In the genomic region with DNA sequence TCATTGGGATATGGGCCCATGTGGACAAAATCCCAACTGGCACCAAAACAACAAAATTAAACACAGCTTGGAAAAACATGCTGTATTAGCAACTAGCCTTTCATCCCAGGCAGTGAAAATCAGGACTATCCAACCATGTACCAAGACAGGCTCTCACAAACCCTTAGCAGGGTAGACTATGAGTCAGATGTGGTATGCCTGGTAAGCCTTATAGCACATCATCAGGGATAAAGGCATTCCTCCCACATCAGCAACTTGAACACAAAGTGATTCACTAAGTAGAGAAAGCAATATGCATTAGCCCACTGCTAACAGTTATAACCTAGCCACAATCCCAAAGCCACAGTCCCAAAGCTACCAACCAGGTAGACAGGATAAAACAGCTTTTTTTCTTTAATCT, we compare ENCODE assay signal across 12 cellular contexts. TPM values are rescaled to one million over a fixed set of nuclear protein-coding genes. Genes with fewer than 3 reads are reported as not detected.
A peak's percentile ranks its signal among the peaks of the same experiment; 100 is the strongest.
DNase-seq lines count a peak whose midpoint lies in the region; ATAC-seq, FAIRE-seq and TF ChIP-seq lines count a peak whose summit lies in the region.
"Had no signal": no experiment of that assay in that cellular context is flagged by ENCODE, and none has a peak within 500 bp of the region (broad histone marks: within the 10 kb centered on the region; RNA-seq: fewer than 3 reads in every experiment).

No MANE protein-coding gene starts in this region.

- H3K4me1 ChIP-seq in spleen = peaks cover 0 to 27% (median 7%) of the 10 kb centered on the region in 6 donors
- H3K4me1 ChIP-seq: testis had no signal

- no peak for TF ChIP-seq POLR2A in spleen (IDR thresholded peaks at IDR 0.05)

- intact Hi-C loops in spleen (cut with DNase I; ENCODE audit: low total_unique reads) = loop anchor here (5.0 kb wide), 1 partner anchor 446 kb away; no protein-coding TSS in a partner anchor

- TF ChIP-seq CTCF in D721Med (IDR thresholded peaks at IDR 0.05; ENCODE audit: insufficient read depth, missing control alignments) (no peak), astrocyte of the cerebellum (IDR thresholded peaks at IDR 0.05; ENCODE audit: low read depth, low read length, missing control alignments) (no peak), spleen (IDR thresholded peaks at IDR 0.05 in 8 of 11, conservative IDR thresholded peaks at IDR 0.05 in 3 of 11) (no peak)

- no peaks in the 10 kb centered on the region for H3K27me3 ChIP-seq in spleen (replicated peaks in 1 of 7)
- H3K27me3 ChIP-seq: testis had no signal

- in situ Hi-C loops in astrocyte of the cerebellum (cut with HindIII; ENCODE audit: low sequenced_read_pairs) = no loop called here

- H3K4me3 ChIP-seq in astrocyte of the cerebellum (ENCODE audit: low read depth, low read length) = no peak overlapping the region
- H3K4me3 ChIP-seq in spleen = no peak overlapping the region
- H3K4me3 ChIP-seq: testis had no signal

- DNase-seq in D721Med (ENCODE audit: insufficient read length, low spot score) (no peak), HTR-8/SVneo (ENCODE audit: insufficient read length, low spot score) (no peak), astrocyte of the cerebellum (ENCODE audit: low read depth) (peak; percentile 79), kidney glomerular epithelial cell (lab: John Stamatoyannopoulos, UW) (peak; percentile 99), NCI-H2196 (lab: John Stamatoyannopoulos, UW; ENCODE audit: unreplicated experiment) (no peak), spleen (no peak)
- DNase-seq in activated CD4-positive, alpha-beta T cell treated with anti-CD3 and anti-CD28 coated beads, Interleukin-2, amount 50 U/mL, for 4 hours = no peak
- DNase-seq: naive thymus-derived CD8-positive, alpha-beta T cell; stimulated activated CD4-positive, alpha-beta T cell treated with anti-CD3 and anti-CD28 coated beads, Interleukin-2, amount 100 ng/mL, for 24 hours; testis had no signal

- no peaks in the 10 kb centered on the region for H3K9me3 ChIP-seq in spleen
- H3K9me3 ChIP-seq: testis had no signal

- FAIRE-seq in D721Med (lab: Jason Lieb, UNC) (peak; percentile 21), HTR-8/SVneo (lab: Jason Lieb, UNC) (peak; percentile 51)

- no peak for ATAC-seq in GM21723 (IDR thresholded peaks at IDR 0.05; ENCODE audit: unreplicated experiment)
- ATAC-seq: naive thymus-derived CD8-positive, alpha-beta T cell had no signal

- peaks cover 0 to 19% (median 1%) of the 10 kb centered on the region in 6 donors for H3K36me3 ChIP-seq in spleen

- H3K27ac ChIP-seq in spleen = no peak overlapping the region
- H3K27ac ChIP-seq: testis, VCaP had no signal

RNA-seq across cellular contexts. Expression of gene CEP152, which starts 8.0 kb away (rescaled TPM):
- total RNA-seq in spleen = 10 to 100 TPM in 2 of 7 donors, 1 to 10 TPM in 5; 6.5 to 15.1 (median 9.3) TPM
- 1 to 10 TPM; 1.2 to 1.5 (median 1.3) TPM for polyA plus RNA-seq in spleen

Comparison
In these comparisons a context has a peak if more than half of its experiments do, and no peak if none do; other contexts are left out.
1. DNase-seq: peak in astrocyte of the cerebellum (single experiment) and kidney glomerular epithelial cell (single experiment); none in D721Med (single experiment), HTR-8/SVneo (single experiment), NCI-H2196 (single experiment), activated CD4-positive, alpha-beta T cell treated with anti-CD3 and anti-CD28 coated beads, Interleukin-2, amount 50 U/mL, for 4 hours (0 of 2) and spleen (single experiment).